Comparison of ENCODE assay signal across 1 cellular context in the genomic region with DNA sequence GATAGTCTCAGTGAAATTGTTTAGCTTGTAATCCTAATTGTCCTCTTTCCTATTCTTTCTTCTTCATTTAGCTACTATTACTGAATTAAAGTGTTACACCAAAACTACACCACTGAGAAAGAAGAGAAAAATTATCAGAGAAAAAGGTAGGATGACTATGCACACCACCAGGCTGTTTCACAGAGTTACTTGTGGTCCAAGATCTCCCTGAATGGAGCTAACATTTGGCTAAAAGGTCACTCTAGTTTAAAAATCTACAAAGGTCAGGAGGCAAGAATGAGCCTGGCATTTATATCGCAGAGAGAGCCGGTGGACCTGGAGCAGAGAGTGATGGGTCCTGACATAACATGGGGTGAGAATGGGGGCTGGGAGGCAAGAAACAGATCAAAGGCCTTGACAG.
TF ChIP-seq lines count a peak whose summit lies in the region.

No MANE protein-coding gene starts in this region.

TF ChIP-seq in IMR-90, 13 proteins besides CTCF, POLR2A, EP300 and RAD21:
- TF ChIP-seq NFE2L2 (IDR thresholded peaks at IDR 0.05; ENCODE audit: low read depth, low read length) (no peak), CHD1 (IDR thresholded peaks at IDR 0.05; ENCODE audit: low read depth, low read length) (no peak), RFX5 (IDR thresholded peaks at IDR 0.05; ENCODE audit: low read depth, low read length) (no peak), USF2 (IDR thresholded peaks at IDR 0.05; ENCODE audit: low read depth, low read length) (no peak), RCOR1 (IDR thresholded peaks at IDR 0.05; ENCODE audit: insufficient replicate concordance, low read length) (no peak), FOS (IDR thresholded peaks at IDR 0.05; ENCODE audit: low read depth, low read length) (no peak), CEBPB (IDR thresholded peaks at IDR 0.05; ENCODE audit: low read depth, low read length) (no peak), MXI1 (IDR thresholded peaks at IDR 0.05; ENCODE audit: borderline replicate concordance, low read depth, low read length) (no peak), MAFK (IDR thresholded peaks at IDR 0.05; ENCODE audit: low read depth, low read length) (no peak), SMC3 (IDR thresholded peaks at IDR 0.05; ENCODE audit: low read depth, low read length) (no peak)
- TF ChIP-seq, protein P1, sequence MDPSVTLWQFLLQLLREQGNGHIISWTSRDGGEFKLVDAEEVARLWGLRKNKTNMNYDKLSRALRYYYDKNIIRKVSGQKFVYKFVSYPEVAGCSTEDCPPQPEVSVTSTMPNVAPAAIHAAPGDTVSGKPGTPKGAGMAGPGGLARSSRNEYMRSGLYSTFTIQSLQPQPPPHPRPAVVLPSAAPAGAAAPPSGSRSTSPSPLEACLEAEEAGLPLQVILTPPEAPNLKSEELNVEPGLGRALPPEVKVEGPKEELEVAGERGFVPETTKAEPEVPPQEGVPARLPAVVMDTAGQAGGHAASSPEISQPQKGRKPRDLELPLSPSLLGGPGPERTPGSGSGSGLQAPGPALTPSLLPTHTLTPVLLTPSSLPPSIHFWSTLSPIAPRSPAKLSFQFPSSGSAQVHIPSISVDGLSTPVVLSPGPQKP (IDR thresholded peaks at IDR 0.05; ENCODE audit: borderline replicate concordance, low read depth, low read length) = no peak
